In the genomic region with DNA sequence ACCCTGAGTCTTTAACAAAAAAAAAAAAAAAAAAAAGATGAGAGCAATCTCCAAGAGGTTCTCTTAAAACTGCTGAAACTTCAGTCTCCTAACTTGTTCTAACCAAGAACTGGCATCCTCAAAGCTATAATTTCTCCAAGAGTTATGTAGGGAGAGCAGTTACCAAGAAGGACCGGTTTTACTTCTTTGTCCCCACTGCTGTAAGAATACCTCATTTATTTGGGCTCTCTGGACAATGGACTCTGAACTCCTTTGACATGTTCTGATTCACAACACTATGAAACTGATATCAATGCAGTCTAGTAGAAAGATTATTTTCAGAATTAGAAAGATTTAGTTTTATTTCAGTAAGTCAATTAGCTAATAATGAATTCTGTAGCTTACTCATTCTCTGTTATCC, we compare ENCODE assay signal across 18 cellular contexts.
DNase-seq lines count a peak whose midpoint lies in the region; ATAC-seq, FAIRE-seq and TF ChIP-seq lines count a peak whose summit lies in the region.
"Had no signal": no experiment of that assay in that cellular context is flagged by ENCODE, and none has a peak within 500 bp of the region (broad histone marks: within the 10 kb centered on the region; RNA-seq: fewer than 3 reads in every experiment).

No MANE protein-coding gene starts in this region.

- dilution Hi-C loops in IMR-90 (cut with HindIII; ENCODE audit: low sequenced_read_pairs, unreplicated experiment) = no loop called here

- POLR2A ChIA-PET in IMR-90 (lab: Charles Lee; ENCODE audit: unreplicated experiment) = no interaction called here

- H3K9me3 ChIP-seq in IMR-90 (ENCODE audit: control insufficient read depth, insufficient read depth, low read length) (no peaks in the 10 kb centered on the region), body of pancreas (no peaks in the 10 kb centered on the region), small intestine (ENCODE audit: control insufficient read depth, low read depth) (no peaks in the 10 kb centered on the region), BE2C (no peaks in the 10 kb centered on the region), sigmoid colon (no peaks in the 10 kb centered on the region)

- H3K36me3 ChIP-seq in IMR-90 (ENCODE audit: control insufficient read depth, insufficient read depth, low read length) (peaks cover 13% of the 10 kb centered on the region), body of pancreas (replicated peaks in 1 of 2; ENCODE audit: insufficient read depth in 1 of 2, low read depth in 2 of 2) (peaks cover 0 to 8% of the 10 kb centered on the region in 2 donors), small intestine (ENCODE audit: control insufficient read depth in 2 of 2, insufficient read depth in 2 of 2, low read length in 2 of 2) (peaks cover 5 to 9% of the 10 kb centered on the region in 2 donors), BE2C (peaks cover 40% of the 10 kb centered on the region), sigmoid colon (peaks cover 0 to 58% (median 23%) of the 10 kb centered on the region in 4 donors)

- in situ Hi-C loops in IMR-90 (cut with MboI; ENCODE audit: low sequenced_read_pairs) = no loop called here

- H2AK9ac ChIP-seq in IMR-90 (replicated peaks; ENCODE audit: low read depth, low read length, poor library complexity) = no peak overlapping the region

- H3K27ac ChIP-seq in IMR-90 (ENCODE audit: insufficient read depth, low read length) (no peak overlapping the region; the same call in 1 of the 2 replicates), body of pancreas (peak overlapping the region in 1 of 4 donors; percentile 38), small intestine (ENCODE audit: low read depth in 1 of 2, low read length in 1 of 2) (no peak overlapping the region), sigmoid colon (no peak overlapping the region)

- H3K27me3 ChIP-seq in IMR-90 (ENCODE audit: control insufficient read depth, insufficient read depth, low read length) (no peaks in the 10 kb centered on the region), body of pancreas (no peaks in the 10 kb centered on the region), small intestine (ENCODE audit: control insufficient read depth in 2 of 2, insufficient read depth in 2 of 2, low read length in 2 of 2) (no peaks in the 10 kb centered on the region), BE2C (no peaks in the 10 kb centered on the region), sigmoid colon (no peaks in the 10 kb centered on the region)

- H4K8ac ChIP-seq in IMR-90 (ENCODE audit: low read depth in 2 of 2, low read length in 2 of 2) = no peak overlapping the region

- no peak overlapping the region for H3K56ac ChIP-seq in IMR-90 (ENCODE audit: extremely low read depth, insufficient read depth, low read length)

- no peak for FAIRE-seq in small intestine (lab: Jason Lieb, UNC)
- FAIRE-seq: HTR-8/SVneo had no signal

- no peak overlapping the region for H2BK120ac ChIP-seq in IMR-90 (ENCODE audit: low read depth, low read length)

- CTCF ChIA-PET in IMR-90 (lab: Yijun Ruan, JAX) = interaction anchor here (0.7 kb wide), 1 partner anchor 56 kb away, joined by 3 read pairs; no protein-coding TSS in a partner anchor

- ATAC-seq in IMR-90 (ENCODE audit: low read depth) (peak; percentile 37), body of pancreas (peak; percentile 71), left lobe of liver (peak; percentile 54), sciatic nerve (no peak), HG03378 (IDR thresholded peaks at IDR 0.05; ENCODE audit: unreplicated experiment) (no peak)
- ATAC-seq: SK-N-SH treated with all-trans-retinoic acid at 6 μM for 48 hours had no signal

- H3K14ac ChIP-seq in IMR-90 (replicated peaks; ENCODE audit: low read depth, low read length) = no peak overlapping the region

- H3K4me1 ChIP-seq in IMR-90 (ENCODE audit: control insufficient read depth, insufficient read depth, low read length) (no peaks in the 10 kb centered on the region; the same call in 1 of the 2 replicates), body of pancreas (peaks cover 16% of the 10 kb centered on the region), small intestine (ENCODE audit: control insufficient read depth in 2 of 2, insufficient read depth in 1 of 2, low read depth in 1 of 2, low read length in 1 of 2) (no peaks in the 10 kb centered on the region), BE2C (no peaks in the 10 kb centered on the region), sigmoid colon (no peaks in the 10 kb centered on the region)

- no peaks in the 10 kb centered on the region for H3K9me1 ChIP-seq in IMR-90 (ENCODE audit: insufficient read depth, low read length)

- DNase-seq in IMR-90 (no peak), body of pancreas (peak in 1 of 4 donors; percentile 17), left lobe of liver (ENCODE audit: low spot score) (no peak), small intestine (peak; percentile 75), sciatic nerve (ENCODE audit: low spot score) (no peak), BE2C (no peak), sigmoid colon (no peak)
- DNase-seq: CD8-positive, alpha-beta memory T cell; EL; H9; KBM-7; NCI-H1092; NCI-H1694; NCI-H2107; NCI-H69 had no signal

- H3K23ac ChIP-seq in IMR-90 (ENCODE audit: low read depth, low read length) = no peak overlapping the region

- H3K79me1 ChIP-seq in IMR-90 (ENCODE audit: low read depth in 1 of 2, low read length in 2 of 2) = no peaks in the 10 kb centered on the region; a peak in 1 of 4 replicates

- H2AK5ac ChIP-seq in IMR-90 (ENCODE audit: low read depth, low read length) = no peak overlapping the region

- no peak overlapping the region for H3K4me3 ChIP-seq in IMR-90 (ENCODE audit: insufficient read depth, low read depth, low read length)
- H3K4me3 ChIP-seq in body of pancreas = no peak overlapping the region
- H3K4me3 ChIP-seq in small intestine (ENCODE audit: low read depth in 1 of 2, low read length in 2 of 2) = no peak overlapping the region
- H3K4me3 ChIP-seq in BE2C (ENCODE audit: low read depth, low read length) = no peak overlapping the region
- no peak overlapping the region for H3K4me3 ChIP-seq in sigmoid colon

- intact Hi-C loops in IMR-90 (cut with micrococcal nuclease) (no loop called here), body of pancreas (cut with DNase I) (no loop called here), sciatic nerve (cut with DNase I) (no loop called here), sigmoid colon (cut with DNase I) (no loop called here)

- H2BK15ac ChIP-seq in IMR-90 (ENCODE audit: low read depth, low read length) = no peak overlapping the region

- no peak overlapping the region for H2AFZ ChIP-seq in IMR-90 (replicated peaks; ENCODE audit: low read length, poor library complexity)

- no peak overlapping the region for H2BK5ac ChIP-seq in IMR-90 (ENCODE audit: low read depth, low read length, poor library complexity, severe bottlenecking)

- no peak for TF ChIP-seq CTCF in IMR-90 (conservative IDR thresholded peaks at IDR 0.05; ENCODE audit: low read depth, low read length)
- no peak for TF ChIP-seq CTCF in body of pancreas (IDR thresholded peaks at IDR 0.05)
- no peak for TF ChIP-seq CTCF in BE2C (IDR thresholded peaks at IDR 0.05; ENCODE audit: low read depth, low read length)
- no peak for TF ChIP-seq CTCF in sigmoid colon (IDR thresholded peaks at IDR 0.05)

- TF ChIP-seq EP300 in sigmoid colon (IDR thresholded peaks at IDR 0.05) = no peak

- H3K18ac ChIP-seq in IMR-90 (ENCODE audit: low read depth, low read length) = no peak overlapping the region

- TF ChIP-seq RAD21 in IMR-90 (IDR thresholded peaks at IDR 0.05; ENCODE audit: low read length) = no peak

- BruUV-seq in IMR-90 (replicated peaks; lab: Mats Ljungman, UMichigan) = no TSS peak

- no peaks in the 10 kb centered on the region for H4K20me1 ChIP-seq in IMR-90 (ENCODE audit: insufficient read depth, low read length)

- no peak overlapping the region for H4K91ac ChIP-seq in IMR-90 (ENCODE audit: insufficient read depth, low read depth, low read length)

- TF ChIP-seq POLR2A in IMR-90 (IDR thresholded peaks at IDR 0.05; ENCODE audit: low read depth, low read length) (no peak), body of pancreas (IDR thresholded peaks at IDR 0.05) (no peak), sigmoid colon (IDR thresholded peaks at IDR 0.05) (no peak)

- no peak overlapping the region for H3K4me2 ChIP-seq in IMR-90 (ENCODE audit: low read depth, low read length)

- no peak overlapping the region for H4K5ac ChIP-seq in IMR-90 (ENCODE audit: low read depth, low read length)

- no peak overlapping the region for H2BK20ac ChIP-seq in IMR-90 (ENCODE audit: low read depth, low read length)

- H3K9ac ChIP-seq in IMR-90 (ENCODE audit: low read depth, low read length) = no peak overlapping the region

- H3K4ac ChIP-seq in IMR-90 (ENCODE audit: low read depth, low read length) = no peak overlapping the region

- no CpG with 5 or more reads among the region's 1 CpG for WGBS in IMR-90 (ENCODE audit: extremely low coverage in 2 of 2, insufficient read length in 1 of 2), 2 experiments
- 13 to 23% methylated on average over 1 of the region's 1 CpG for WGBS in body of pancreas, 2 donors
- 24 to 57% (median 40%) methylated on average over 1 of the region's 1 CpG for WGBS in small intestine, 3 donors
- 23 to 81% methylated on average over 1 of the region's 1 CpG for WGBS in sigmoid colon, 2 donors

TF ChIP-seq in IMR-90, 13 proteins besides CTCF, POLR2A, EP300 and RAD21 (continues in another document):
- TF ChIP-seq SMC3 (IDR thresholded peaks at IDR 0.05; ENCODE audit: low read depth, low read length) (no peak), MAFK (IDR thresholded peaks at IDR 0.05; ENCODE audit: low read depth, low read length) (no peak), CHD1 (IDR thresholded peaks at IDR 0.05; ENCODE audit: low read depth, low read length) (no peak), NFE2L2 (IDR thresholded peaks at IDR 0.05; ENCODE audit: low read depth, low read length) (no peak), FOS (IDR thresholded peaks at IDR 0.05; ENCODE audit: low read depth, low read length) (no peak), MAZ (IDR thresholded peaks at IDR 0.05; ENCODE audit: borderline replicate concordance, low read depth, low read length) (no peak), RFX5 (IDR thresholded peaks at IDR 0.05; ENCODE audit: low read depth, low read length) (no peak), RCOR1 (IDR thresholded peaks at IDR 0.05; ENCODE audit: insufficient replicate concordance, low read length) (no peak), CEBPB (IDR thresholded peaks at IDR 0.05; ENCODE audit: low read depth, low read length) (no peak)
- TF ChIP-seq, protein P1, sequence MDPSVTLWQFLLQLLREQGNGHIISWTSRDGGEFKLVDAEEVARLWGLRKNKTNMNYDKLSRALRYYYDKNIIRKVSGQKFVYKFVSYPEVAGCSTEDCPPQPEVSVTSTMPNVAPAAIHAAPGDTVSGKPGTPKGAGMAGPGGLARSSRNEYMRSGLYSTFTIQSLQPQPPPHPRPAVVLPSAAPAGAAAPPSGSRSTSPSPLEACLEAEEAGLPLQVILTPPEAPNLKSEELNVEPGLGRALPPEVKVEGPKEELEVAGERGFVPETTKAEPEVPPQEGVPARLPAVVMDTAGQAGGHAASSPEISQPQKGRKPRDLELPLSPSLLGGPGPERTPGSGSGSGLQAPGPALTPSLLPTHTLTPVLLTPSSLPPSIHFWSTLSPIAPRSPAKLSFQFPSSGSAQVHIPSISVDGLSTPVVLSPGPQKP (IDR thresholded peaks at IDR 0.05; ENCODE audit: borderline replicate concordance, low read depth, low read length) = no peak

Comparison
In these comparisons a context has a peak if more than half of its experiments do, and no peak if none do; other contexts are left out.
1. ATAC-seq: peak in IMR-90 (single experiment), body of pancreas (single experiment) and left lobe of liver (single experiment); none in sciatic nerve (single experiment) and HG03378 (single experiment).